In genomic region chr10:32346134-32346550, GRCh38 we compare ENCODE assay signal across 1 cellular context.
TF ChIP-seq lines count a peak whose summit lies in the region.

No MANE protein-coding gene starts in this region.

TF ChIP-seq in A549, 52 proteins besides CTCF, POLR2A, EP300 and RAD21 (continued from another document):
- TF ChIP-seq, protein P1, sequence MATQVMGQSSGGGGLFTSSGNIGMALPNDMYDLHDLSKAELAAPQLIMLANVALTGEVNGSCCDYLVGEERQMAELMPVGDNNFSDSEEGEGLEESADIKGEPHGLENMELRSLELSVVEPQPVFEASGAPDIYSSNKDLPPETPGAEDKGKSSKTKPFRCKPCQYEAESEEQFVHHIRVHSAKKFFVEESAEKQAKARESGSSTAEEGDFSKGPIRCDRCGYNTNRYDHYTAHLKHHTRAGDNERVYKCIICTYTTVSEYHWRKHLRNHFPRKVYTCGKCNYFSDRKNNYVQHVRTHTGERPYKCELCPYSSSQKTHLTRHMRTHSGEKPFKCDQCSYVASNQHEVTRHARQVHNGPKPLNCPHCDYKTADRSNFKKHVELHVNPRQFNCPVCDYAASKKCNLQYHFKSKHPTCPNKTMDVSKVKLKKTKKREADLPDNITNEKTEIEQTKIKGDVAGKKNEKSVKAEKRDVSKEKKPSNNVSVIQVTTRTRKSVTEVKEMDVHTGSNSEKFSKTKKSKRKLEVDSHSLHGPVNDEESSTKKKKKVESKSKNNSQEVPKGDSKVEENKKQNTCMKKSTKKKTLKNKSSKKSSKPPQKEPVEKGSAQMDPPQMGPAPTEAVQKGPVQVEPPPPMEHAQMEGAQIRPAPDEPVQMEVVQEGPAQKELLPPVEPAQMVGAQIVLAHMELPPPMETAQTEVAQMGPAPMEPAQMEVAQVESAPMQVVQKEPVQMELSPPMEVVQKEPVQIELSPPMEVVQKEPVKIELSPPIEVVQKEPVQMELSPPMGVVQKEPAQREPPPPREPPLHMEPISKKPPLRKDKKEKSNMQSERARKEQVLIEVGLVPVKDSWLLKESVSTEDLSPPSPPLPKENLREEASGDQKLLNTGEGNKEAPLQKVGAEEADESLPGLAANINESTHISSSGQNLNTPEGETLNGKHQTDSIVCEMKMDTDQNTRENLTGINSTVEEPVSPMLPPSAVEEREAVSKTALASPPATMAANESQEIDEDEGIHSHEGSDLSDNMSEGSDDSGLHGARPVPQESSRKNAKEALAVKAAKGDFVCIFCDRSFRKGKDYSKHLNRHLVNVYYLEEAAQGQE (IDR thresholded peaks at IDR 0.05), result no peak
- no peak for TF ChIP-seq ZNF302 (CRISPR knock-in tag; IDR thresholded peaks at IDR 0.05)
- TF ChIP-seq KDM1A (IDR thresholded peaks at IDR 0.05; ENCODE audit: low read depth), result no peak
- TF ChIP-seq CBX2 (IDR thresholded peaks at IDR 0.05; ENCODE audit: borderline replicate concordance, low read depth), result no peak
- no peak for TF ChIP-seq HEYL (CRISPR knock-in tag; IDR thresholded peaks at IDR 0.05)
- TF ChIP-seq NFE2L2 (conservative IDR thresholded peaks at IDR 0.05; ENCODE audit: low read length), result no peak
- TF ChIP-seq EHF (CRISPR knock-in tag; IDR thresholded peaks at IDR 0.05), result no peak
- TF ChIP-seq RCOR1 (IDR thresholded peaks at IDR 0.05; ENCODE audit: low read depth, low read length), result no peak
- TF ChIP-seq RARB (CRISPR knock-in tag; IDR thresholded peaks at IDR 0.05), result no peak
- no peak for TF ChIP-seq JUNB (IDR thresholded peaks at IDR 0.05)
- TF ChIP-seq ZSCAN20 (CRISPR knock-in tag; IDR thresholded peaks at IDR 0.05), result no peak
- peak; percentile 38; the same call in 1 of the 2 replicates for TF ChIP-seq HMGXB4 (CRISPR knock-in tag; IDR thresholded peaks at IDR 0.05; ENCODE audit: borderline replicate concordance)
- no peak for TF ChIP-seq HOXB5 (CRISPR knock-in tag; IDR thresholded peaks at IDR 0.05)
- no peak for TF ChIP-seq POLR2AphosphoS2 (conservative IDR thresholded peaks at IDR 0.05; ENCODE audit: low read length)
- no peak for TF ChIP-seq FOXS1 (CRISPR knock-in tag; IDR thresholded peaks at IDR 0.05)
- no peak for TF ChIP-seq FOSB (CRISPR knock-in tag; IDR thresholded peaks at IDR 0.05)
- TF ChIP-seq, protein P2, sequence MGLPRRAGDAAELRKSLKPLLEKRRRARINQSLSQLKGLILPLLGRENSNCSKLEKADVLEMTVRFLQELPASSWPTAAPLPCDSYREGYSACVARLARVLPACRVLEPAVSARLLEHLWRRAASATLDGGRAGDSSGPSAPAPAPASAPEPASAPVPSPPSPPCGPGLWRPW (IDR thresholded peaks at IDR 0.05), result no peak
- peak; percentile 85; the same call in 1 of the 2 replicates for TF ChIP-seq TP53 (CRISPR knock-in tag; IDR thresholded peaks at IDR 0.05)
- no peak for TF ChIP-seq NR3C1 (IDR thresholded peaks at IDR 0.05)
- TF ChIP-seq MYC (IDR thresholded peaks at IDR 0.05; ENCODE audit: borderline replicate concordance, low read length), result peak; percentile 78
- no peak for TF ChIP-seq KDM5A (IDR thresholded peaks at IDR 0.05)
- no peak for TF ChIP-seq MAZ (IDR thresholded peaks at IDR 0.05; ENCODE audit: borderline replicate concordance, low read depth, low read length)
- TF ChIP-seq GATA3 (IDR thresholded peaks at IDR 0.05; ENCODE audit: borderline replicate concordance), result no peak
- TF ChIP-seq, protein P3, sequence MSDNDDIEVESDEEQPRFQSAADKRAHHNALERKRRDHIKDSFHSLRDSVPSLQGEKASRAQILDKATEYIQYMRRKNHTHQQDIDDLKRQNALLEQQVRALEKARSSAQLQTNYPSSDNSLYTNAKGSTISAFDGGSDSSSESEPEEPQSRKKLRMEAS (IDR thresholded peaks at IDR 0.05), result peak; percentile 78
- no peak for TF ChIP-seq ESRRA (IDR thresholded peaks at IDR 0.05; ENCODE audit: borderline replicate concordance, low read length)
- TF ChIP-seq ZC3H11A (IDR thresholded peaks at IDR 0.05), result no peak
- TF ChIP-seq CBX8 (IDR thresholded peaks at IDR 0.05), result no peak
- TF ChIP-seq MAFK (IDR thresholded peaks at IDR 0.05; ENCODE audit: partially characterized antibody), result no peak
- no peak for TF ChIP-seq HOXB13 (CRISPR knock-in tag; IDR thresholded peaks at IDR 0.05; ENCODE audit: low read depth)
- no peak for TF ChIP-seq CHD4 (IDR thresholded peaks at IDR 0.05; ENCODE audit: borderline replicate concordance)
- TF ChIP-seq, protein P4, sequence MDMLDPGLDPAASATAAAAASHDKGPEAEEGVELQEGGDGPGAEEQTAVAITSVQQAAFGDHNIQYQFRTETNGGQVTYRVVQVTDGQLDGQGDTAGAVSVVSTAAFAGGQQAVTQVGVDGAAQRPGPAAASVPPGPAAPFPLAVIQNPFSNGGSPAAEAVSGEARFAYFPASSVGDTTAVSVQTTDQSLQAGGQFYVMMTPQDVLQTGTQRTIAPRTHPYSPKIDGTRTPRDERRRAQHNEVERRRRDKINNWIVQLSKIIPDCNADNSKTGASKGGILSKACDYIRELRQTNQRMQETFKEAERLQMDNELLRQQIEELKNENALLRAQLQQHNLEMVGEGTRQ (IDR thresholded peaks at IDR 0.05), result peak; percentile 96
- TF ChIP-seq RNF2 (IDR thresholded peaks at IDR 0.05; ENCODE audit: borderline replicate concordance, low read depth), result no peak
- TF ChIP-seq, protein P5, sequence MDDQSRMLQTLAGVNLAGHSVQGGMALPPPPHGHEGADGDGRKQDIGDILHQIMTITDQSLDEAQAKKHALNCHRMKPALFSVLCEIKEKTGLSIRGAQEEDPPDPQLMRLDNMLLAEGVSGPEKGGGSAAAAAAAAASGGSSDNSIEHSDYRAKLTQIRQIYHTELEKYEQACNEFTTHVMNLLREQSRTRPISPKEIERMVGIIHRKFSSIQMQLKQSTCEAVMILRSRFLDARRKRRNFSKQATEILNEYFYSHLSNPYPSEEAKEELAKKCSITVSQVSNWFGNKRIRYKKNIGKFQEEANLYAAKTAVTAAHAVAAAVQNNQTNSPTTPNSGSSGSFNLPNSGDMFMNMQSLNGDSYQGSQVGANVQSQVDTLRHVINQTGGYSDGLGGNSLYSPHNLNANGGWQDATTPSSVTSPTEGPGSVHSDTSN (IDR thresholded peaks at IDR 0.05), result 0 out of 2 replicates have a peak, but pooled peaks have one; percentile 8
- peak; percentile 48; the same call in 1 of the 2 replicates for TF ChIP-seq BHLHE40 (IDR thresholded peaks at IDR 0.05; ENCODE audit: low read depth, low read length)
- no peak for TF ChIP-seq TFCP2L1 (CRISPR knock-in tag; IDR thresholded peaks at IDR 0.05)
TF ChIP-seq in A549: peak in this region for 10.
